28 cellular contexts compared by ENCODE assay signal in the genomic region with DNA sequence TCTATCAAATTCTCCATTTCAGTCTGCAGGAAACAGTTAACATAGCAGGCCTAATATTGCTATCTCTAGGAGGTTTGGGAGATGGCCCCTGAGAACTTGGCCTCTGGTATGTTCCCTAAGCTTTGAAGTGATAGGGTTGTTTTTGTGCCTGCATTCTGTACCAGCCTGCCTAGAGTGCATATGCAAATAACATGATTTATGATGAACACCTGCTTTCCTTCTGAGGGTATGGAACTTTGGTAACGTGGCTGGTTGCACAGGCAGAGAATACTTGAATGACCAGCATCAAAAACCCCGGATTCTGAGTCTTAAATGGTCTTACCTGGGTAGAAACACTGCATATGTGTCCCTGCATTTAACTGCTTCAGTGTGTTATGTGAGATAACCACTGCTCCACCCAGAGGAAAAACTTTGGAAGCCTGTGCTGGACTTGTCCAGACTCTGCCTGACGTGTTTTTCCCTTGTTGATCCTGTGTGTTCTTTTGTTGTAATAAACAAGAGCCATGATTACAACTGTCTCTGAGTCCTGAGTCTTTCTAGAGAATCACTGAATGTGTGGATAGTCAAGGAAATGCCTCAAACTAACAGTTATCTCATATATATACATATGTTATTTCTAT.
A peak's percentile ranks its signal among the peaks of the same experiment; 100 is the strongest.
DNase-seq lines count a peak whose midpoint lies in the region; FAIRE-seq and TF ChIP-seq lines count a peak whose summit lies in the region.
"Had no signal": no experiment of that assay in that cellular context is flagged by ENCODE, and none has a peak within 500 bp of the region (broad histone marks: within the 10 kb centered on the region; RNA-seq: fewer than 3 reads in every experiment).

No MANE protein-coding gene starts in this region.

- TF ChIP-seq POLR2A in breast epithelium (IDR thresholded peaks at IDR 0.05) = no peak

- H3K36me3 ChIP-seq in mammary epithelial cell (ENCODE audit: insufficient read depth, low read length) = no peaks in the 10 kb centered on the region
- H3K36me3 ChIP-seq in breast epithelium = no peaks in the 10 kb centered on the region
- H3K36me3 ChIP-seq in bronchial epithelial cell (ENCODE audit: control insufficient read depth, insufficient read depth, low read length) = no peaks in the 10 kb centered on the region
- H3K36me3 ChIP-seq in skeletal muscle tissue (ENCODE audit: control insufficient read depth in 3 of 3, insufficient read depth in 3 of 3, low read length in 3 of 3) = no peaks in the 10 kb centered on the region
- H3K36me3 ChIP-seq: heart left ventricle had no signal

- H3K79me2 ChIP-seq in mammary epithelial cell (ENCODE audit: insufficient read depth, low read length) = no peaks in the 10 kb centered on the region

- in situ Hi-C loops in mammary epithelial cell (cut with MboI; ENCODE audit: low sequenced_read_pairs in 2 of 2) = no loop called here

- H3K4me1 ChIP-seq in mammary epithelial cell (ENCODE audit: insufficient read depth, low read length) = no peaks in the 10 kb centered on the region
- H3K4me1 ChIP-seq in breast epithelium = no peaks in the 10 kb centered on the region
- peaks cover 5 to 8% (median 6%) of the 10 kb centered on the region in 3 donors for H3K4me1 ChIP-seq in skeletal muscle tissue (ENCODE audit: control insufficient read depth in 3 of 3, insufficient read depth in 3 of 3, low read length in 3 of 3)

- H3K4me2 ChIP-seq in mammary epithelial cell (ENCODE audit: insufficient read depth, low read depth, low read length) = no peak overlapping the region
- H3K4me2 ChIP-seq: smooth muscle cell had no signal

- BruUV-seq in mammary epithelial cell (replicated peaks; lab: Mats Ljungman, UMichigan) = no TSS peak

- H3K9me3 ChIP-seq in mammary epithelial cell (replicated peaks; ENCODE audit: insufficient read depth, low read length) (no peaks in the 10 kb centered on the region), breast epithelium (peaks cover 0 to 4% of the 10 kb centered on the region in 2 donors), skeletal muscle tissue (ENCODE audit: control insufficient read depth in 3 of 3, low read length in 3 of 3) (no peaks in the 10 kb centered on the region)
- H3K9me3 ChIP-seq: testis had no signal

- H3K9ac ChIP-seq in mammary epithelial cell (ENCODE audit: insufficient read depth, low read length) (no peak overlapping the region), skeletal muscle tissue (ENCODE audit: low read depth in 1 of 3, low read length in 3 of 3) (peak overlapping the region in 2 of 3 donors; percentile 26 to 44)

- intact Hi-C loops in mammary epithelial cell (cut with micrococcal nuclease) (no loop called here), breast epithelium (cut with DNase I; ENCODE audit: low total_unique reads) (no loop called here), posterior vena cava (cut with DNase I) (no loop called here)

- no peak overlapping the region for H3K27ac ChIP-seq in mammary epithelial cell (ENCODE audit: insufficient read depth, low read depth, low read length)
- no peak overlapping the region for H3K27ac ChIP-seq in breast epithelium
- H3K27ac ChIP-seq in skeletal muscle tissue (ENCODE audit: low read depth, low read length) = peak overlapping the region; percentile 25
- H3K27ac ChIP-seq: epithelial cell of prostate, heart left ventricle, testis had no signal

- H4K20me1 ChIP-seq in mammary epithelial cell (ENCODE audit: insufficient read depth, low read length) = no peaks in the 10 kb centered on the region

- H2AFZ ChIP-seq in mammary epithelial cell (ENCODE audit: low read depth, low read length) = peak overlapping the region; percentile 52

- DNase-seq in mammary epithelial cell = no peak
- no peak for DNase-seq in breast epithelium (ENCODE audit: low spot score in 2 of 2)
- DNase-seq in NAMALWA (ENCODE audit: low spot score) = peak; percentile 76
- DNase-seq in bronchial epithelial cell (ENCODE audit: low read depth) = peak; percentile 51
- no peak for DNase-seq in NCI-H2196 (lab: John Stamatoyannopoulos, UW; ENCODE audit: unreplicated experiment)
- no peak for DNase-seq in posterior vena cava (ENCODE audit: low spot score)
- no peak for DNase-seq in SKM-1 treated with dmso at 0.1 percent for 144 hours (lab: John Stamatoyannopoulos, UW; ENCODE audit: unreplicated experiment)
- DNase-seq: activated B cell treated with CpG ODN at 0.5 μM for 24 hours; activated CD4-positive, alpha-beta T cell treated with anti-CD3 and anti-CD28 coated beads, Interleukin-2, amount 50 U/mL, for 4 hours; activated effector memory CD4-positive, alpha-beta T cell treated with anti-CD3 and anti-CD28 coated beads, Interleukin-2, amount 50 U/mL, for 16 hours; activated naive CD8-positive, alpha-beta T cell treated with anti-CD3 and anti-CD28 coated beads, Interleukin-2, amount 50 U/mL, for 24 hours; CD8-positive, alpha-beta T cell; DMS79; HCEC 1CT; heart left ventricle; IMR-90; left cardiac atrium; naive B cell; NCI-H1436; NCI-H2107; NCI-H524 treated with DMSO at 0.1 percent for 48 hours; nucleus accumbens; testis had no signal

- H3K27me3 ChIP-seq in mammary epithelial cell (ENCODE audit: insufficient read depth, low read length) = no peaks in the 10 kb centered on the region
- H3K27me3 ChIP-seq in breast epithelium = no peaks in the 10 kb centered on the region
- H3K27me3 ChIP-seq in bronchial epithelial cell (ENCODE audit: control insufficient read depth, insufficient read depth, low read length) = peaks cover 2% of the 10 kb centered on the region
- H3K27me3 ChIP-seq in skeletal muscle tissue (ENCODE audit: control insufficient read depth in 3 of 3, insufficient read depth in 3 of 3, low read length in 3 of 3) = no peaks in the 10 kb centered on the region
- H3K27me3 ChIP-seq: heart left ventricle, testis had no signal

- CTCF ChIA-PET in mammary epithelial cell (lab: Charles Lee; ENCODE audit: low non-redundant PET) = no interaction called here

- no peak for FAIRE-seq in bronchial epithelial cell (lab: Jason Lieb, UNC)
- FAIRE-seq: A549, urothelium cell line had no signal

- H3K4me3 ChIP-seq in mammary epithelial cell (replicated peaks in 1 of 3; ENCODE audit: insufficient read depth in 1 of 3, low read depth in 2 of 3, low read length in 3 of 3) (no peak overlapping the region), breast epithelium (no peak overlapping the region), bronchial epithelial cell (ENCODE audit: low read depth, low read length) (no peak overlapping the region), skeletal muscle tissue (ENCODE audit: low read length in 3 of 3) (no peak overlapping the region)
- H3K4me3 ChIP-seq: A549, heart left ventricle, smooth muscle cell, testis had no signal

- TF ChIP-seq CTCF in mammary epithelial cell (conservative IDR thresholded peaks at IDR 0.05 in 1 of 2, IDR thresholded peaks at IDR 0.05 in 1 of 2; ENCODE audit: extremely low read depth in 1 of 2, insufficient read depth in 1 of 2, low read depth in 1 of 2, low read length in 2 of 2) = peak in 1 of 2 donors; percentile 14
- no peak for TF ChIP-seq CTCF in breast epithelium (IDR thresholded peaks at IDR 0.05)
- TF ChIP-seq CTCF in bronchial epithelial cell (IDR thresholded peaks at IDR 0.05; ENCODE audit: insufficient read depth, low read length, severe bottlenecking) = no peak

- dilution Hi-C loops in mammary epithelial cell (cut with HindIII; ENCODE audit: low sequenced_read_pairs) = no loop called here

- WGBS in mammary epithelial cell (ENCODE audit: low coverage, missing lambda C conversion rate) = 32% methylated on average over 3 of the region's 3 CpGs

Comparison
In these comparisons a context has a peak if more than half of its experiments do, and no peak if none do; other contexts are left out.
1. DNase-seq: peak in NAMALWA (single experiment) and bronchial epithelial cell (single experiment); none in mammary epithelial cell (single experiment), breast epithelium (0 of 2), NCI-H2196 (single experiment), posterior vena cava (single experiment) and SKM-1 treated with dmso at 0.1 percent for 144 hours (single experiment).